In the genomic region with DNA sequence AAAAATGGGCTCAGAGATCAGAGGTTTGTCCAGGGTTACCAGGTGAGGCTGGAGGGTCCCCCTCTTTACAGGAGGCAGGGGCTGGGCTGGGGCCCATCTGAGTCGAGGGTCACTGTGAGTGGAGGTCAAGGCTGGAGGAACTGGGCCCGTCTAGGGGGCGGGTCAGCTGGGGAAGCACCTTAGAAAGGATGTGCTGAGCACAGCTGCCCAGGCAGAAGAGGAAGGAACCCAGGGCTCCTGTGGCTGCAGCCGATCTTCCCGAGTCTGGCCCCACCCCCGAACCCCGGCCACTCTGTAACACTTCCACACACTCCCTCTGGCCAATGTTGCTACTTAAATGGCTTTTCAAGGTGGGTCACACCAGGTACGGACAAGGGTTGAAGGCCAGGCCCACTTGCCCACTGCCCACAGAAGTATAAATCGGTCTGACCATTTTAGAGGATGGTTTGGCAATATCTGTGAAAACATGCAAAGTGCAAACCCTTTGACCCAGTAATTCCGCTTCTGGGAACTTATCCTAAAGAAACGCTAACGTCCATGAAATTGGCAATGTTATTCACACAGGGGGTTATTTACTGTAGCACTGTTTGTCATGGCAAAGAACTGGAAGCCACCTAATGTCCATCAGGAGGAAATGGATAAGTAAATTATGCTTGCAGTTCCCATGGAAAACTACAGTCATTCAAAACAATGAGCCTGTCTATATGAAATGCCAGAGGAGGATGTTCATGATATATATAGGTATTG, we compare ENCODE assay signal across 12 cellular contexts. TPM values are rescaled to one million over a fixed set of nuclear protein-coding genes. Genes with fewer than 3 reads are reported as not detected.
A peak's percentile ranks its signal among the peaks of the same experiment; 100 is the strongest.
DNase-seq lines count a peak whose midpoint lies in the region; ATAC-seq, FAIRE-seq and TF ChIP-seq lines count a peak whose summit lies in the region.
"Had no signal": no experiment of that assay in that cellular context is flagged by ENCODE, and none has a peak within 500 bp of the region (broad histone marks: within the 10 kb centered on the region; RNA-seq: fewer than 3 reads in every experiment).

No MANE protein-coding gene starts in this region.

- H3K4me2 ChIP-seq in osteoblast (ENCODE audit: insufficient read depth, low read length) = peak overlapping the region; percentile 55

- H3K4me3 ChIP-seq in osteoblast (ENCODE audit: insufficient read depth, low read length) = peak overlapping the region; percentile 30
- H3K4me3 ChIP-seq: lung had no signal

- no peaks in the 10 kb centered on the region for H3K27me3 Mint-ChIP-seq in activated CD8-positive, alpha-beta memory T cell treated with anti-CD3 and anti-CD28 coated beads, Interleukin-2, amount 10 ng/mL, durations not matched to agents 7 days and 5 days

- intact Hi-C loops in head of caudate nucleus (cut with DNase I) = no loop called here

- no peak overlapping the region for H3K4me3 Mint-ChIP-seq in activated CD8-positive, alpha-beta memory T cell treated with anti-CD3 and anti-CD28 coated beads, Interleukin-2, amount 10 ng/mL, durations not matched to agents 7 days and 5 days

- CTCF ChIA-PET in activated CD8-positive, alpha-beta memory T cell treated with anti-CD3 and anti-CD28 coated beads, Interleukin-2, amount 10 ng/mL, durations not matched to agents 7 days and 5 days (lab: Charles Lee) = interaction anchor here (1.0 kb wide), 1 partner anchor 24 kb away, joined by 3 read pairs; no protein-coding TSS in a partner anchor

- H4K20me1 ChIP-seq in osteoblast (ENCODE audit: insufficient read depth, low read length) = no peaks in the 10 kb centered on the region

- TF ChIP-seq CTCF in osteoblast (IDR thresholded peaks at IDR 0.05; ENCODE audit: extremely low read depth, low read depth, low read length) = no peak

- no peak for FAIRE-seq in frontal cortex (lab: Jason Lieb, UNC)

- no peak overlapping the region for H3K27ac Mint-ChIP-seq in activated CD8-positive, alpha-beta memory T cell treated with anti-CD3 and anti-CD28 coated beads, Interleukin-2, amount 10 ng/mL, durations not matched to agents 7 days and 5 days

- H3K9me3 ChIP-seq in osteoblast (ENCODE audit: low read depth, low read length) = no peaks in the 10 kb centered on the region

- no peak for ATAC-seq in activated CD8-positive, alpha-beta memory T cell treated with anti-CD3 and anti-CD28 coated beads, Interleukin-2, amount 10 ng/mL, durations not matched to agents 7 days and 5 days

- peak overlapping the region; percentile 87 for H2AFZ ChIP-seq in osteoblast (ENCODE audit: low read length)

- peak; percentile 28 for DNase-seq in GDM1 (lab: John Stamatoyannopoulos, UW)
- peak; percentile 53 for DNase-seq in RPMI8226
- DNase-seq in head of caudate nucleus = peak in 25 of 42 donors; percentile 8 to 54 (median 21)
- peak; percentile 65 for DNase-seq in osteoblast (ENCODE audit: insufficient read length, low spot score, missing footprints)
- no peak for DNase-seq in frontal cortex (ENCODE audit: low spot score in 2 of 2)
- DNase-seq in NCI-H1092 treated with DMSO at 0.1 percent for 48 hours (lab: John Stamatoyannopoulos, UW) = no peak
- DNase-seq in T1000 (lab: John Stamatoyannopoulos, UW) = no peak
- DNase-seq in activated CD8-positive, alpha-beta memory T cell treated with anti-CD3 and anti-CD28 coated beads, Interleukin-2, amount 10 ng/mL, durations not matched to agents 7 days and 5 days = no peak
- DNase-seq: activated effector memory CD4-positive, alpha-beta T cell treated with anti-CD3 and anti-CD28 coated beads, Interleukin-2, amount 50 U/mL, for 16 hours; cerebellar nuclear complex; NCI-H2171 treated with DMSO at 0.1 percent for 48 hours had no signal

- H3K27me3 ChIP-seq in osteoblast (ENCODE audit: insufficient read depth, low read length) = peaks cover 7% of the 10 kb centered on the region

- peaks cover 28% of the 10 kb centered on the region for H3K4me1 Mint-ChIP-seq in activated CD8-positive, alpha-beta memory T cell treated with anti-CD3 and anti-CD28 coated beads, Interleukin-2, amount 10 ng/mL, durations not matched to agents 7 days and 5 days

- H3K36me3 Mint-ChIP-seq in activated CD8-positive, alpha-beta memory T cell treated with anti-CD3 and anti-CD28 coated beads, Interleukin-2, amount 10 ng/mL, durations not matched to agents 7 days and 5 days = peaks cover 6% of the 10 kb centered on the region

- no peak overlapping the region for H3K27ac ChIP-seq in osteoblast (ENCODE audit: low read depth, low read length)

- H3K9me3 Mint-ChIP-seq in activated CD8-positive, alpha-beta memory T cell treated with anti-CD3 and anti-CD28 coated beads, Interleukin-2, amount 10 ng/mL, durations not matched to agents 7 days and 5 days (ENCODE audit: low read depth) = peaks cover 3% of the 10 kb centered on the region

- H3K36me3 ChIP-seq in osteoblast (ENCODE audit: insufficient read depth, low read length) = no peaks in the 10 kb centered on the region

- no peaks in the 10 kb centered on the region for H3K79me2 ChIP-seq in osteoblast (ENCODE audit: insufficient read depth, low read length)

- H3K4me1 ChIP-seq in osteoblast (ENCODE audit: insufficient read depth, low read length) = peaks cover 6% of the 10 kb centered on the region

RNA-seq across cellular contexts. Expression of gene EEIG1, which starts 30.5 kb away (rescaled TPM):
- total RNA-seq in osteoblast (18.0 and 20.6 TPM in 2 replicates), frontal cortex (5.7 TPM)
- 100 to 1,000 TPM in 1 of 2 experiments, 10 to 100 TPM in 1; 60.8 to 116 TPM for total RNA-seq in activated CD8-positive, alpha-beta memory T cell treated with anti-CD3 and anti-CD28 coated beads, Interleukin-2, amount 10 ng/mL, durations not matched to agents 7 days and 5 days

RNA-seq across cellular contexts. Expression of gene NAIF1, which starts 55.9 kb away (rescaled TPM):
- total RNA-seq in osteoblast = 10.1 and 10.6 TPM in 2 replicates
- 9.0 TPM for total RNA-seq in frontal cortex
- 10 to 100 TPM; 13.8 to 16.7 TPM for total RNA-seq in activated CD8-positive, alpha-beta memory T cell treated with anti-CD3 and anti-CD28 coated beads, Interleukin-2, amount 10 ng/mL, durations not matched to agents 7 days and 5 days

RNA-seq across cellular contexts. Expression of gene SLC25A25, which starts 56.8 kb away (rescaled TPM):
- 9.7 and 13.4 TPM in 2 replicates for total RNA-seq in osteoblast
- 29.8 TPM for total RNA-seq in frontal cortex
- total RNA-seq in activated CD8-positive, alpha-beta memory T cell treated with anti-CD3 and anti-CD28 coated beads, Interleukin-2, amount 10 ng/mL, durations not matched to agents 7 days and 5 days = 10 to 100 TPM; 16.5 to 18.1 TPM

Comparison
In these comparisons a context has a peak if more than half of its experiments do, and no peak if none do; other contexts are left out.
1. DNase-seq: peak in GDM1 (single experiment), RPMI8226 (single experiment), head of caudate nucleus (25 of 42) and osteoblast (single experiment); none in frontal cortex (0 of 2), NCI-H1092 treated with DMSO at 0.1 percent for 48 hours (single experiment), T1000 (single experiment) and activated CD8-positive, alpha-beta memory T cell treated with anti-CD3 and anti-CD28 coated beads, Interleukin-2, amount 10 ng/mL, durations not matched to agents 7 days and 5 days (single experiment).